Comparison of ENCODE assay signal across 15 cellular contexts in genomic region chr3:31530039-31530983, GRCh38. TPM values are rescaled to one million over a fixed set of nuclear protein-coding genes. Genes with fewer than 3 reads are reported as not detected.
DNase-seq lines count a peak whose midpoint lies in the region; ATAC-seq, FAIRE-seq and TF ChIP-seq lines count a peak whose summit lies in the region.
"Had no signal": no experiment of that assay in that cellular context is flagged by ENCODE, and none has a peak within 500 bp of the region (broad histone marks: within the 10 kb centered on the region; RNA-seq: fewer than 3 reads in every experiment).

No MANE protein-coding gene starts in this region.

- H3K36me3 ChIP-seq in endocrine pancreas (ENCODE audit: control insufficient read depth, insufficient read depth, low read length) (no peaks in the 10 kb centered on the region), parathyroid adenoma (ENCODE audit: control insufficient read depth, insufficient read depth, low read length) (no peaks in the 10 kb centered on the region)
- H3K36me3 ChIP-seq: tibial artery had no signal

- H3K9ac ChIP-seq in endocrine pancreas (ENCODE audit: control insufficient read depth, insufficient read depth, low read length) = no peak overlapping the region
- no peak overlapping the region for H3K9ac ChIP-seq in parathyroid adenoma

- H3K27ac ChIP-seq in parathyroid adenoma = no peak overlapping the region
- H3K27ac ChIP-seq: RWPE1 had no signal

- H2AFZ ChIP-seq in parathyroid adenoma = no peak overlapping the region

- in situ Hi-C loops in GM13976 (cut with MboI; ENCODE audit: low sequenced_read_pairs, unreplicated experiment) = no loop called here

- TF ChIP-seq POLR2A in GM12892 (IDR thresholded peaks at IDR 0.05; ENCODE audit: low read depth, low read length) (no peak), NB4 (IDR thresholded peaks at IDR 0.05; ENCODE audit: extremely low read depth, insufficient read length) (no peak)

- peaks cover 6% of the 10 kb centered on the region for H3K4me1 ChIP-seq in endocrine pancreas (ENCODE audit: control insufficient read depth, insufficient read depth, low read length)
- H3K4me1 ChIP-seq in parathyroid adenoma = peaks cover 5% of the 10 kb centered on the region

- no peaks in the 10 kb centered on the region for H3K27me3 ChIP-seq in endocrine pancreas (ENCODE audit: control insufficient read depth, insufficient read depth, low read length)
- no peaks in the 10 kb centered on the region for H3K27me3 ChIP-seq in parathyroid adenoma (ENCODE audit: control insufficient read depth, insufficient read depth, low read length)
- H3K27me3 ChIP-seq: tibial artery had no signal

- DNase-seq in GM12892 (ENCODE audit: insufficient read length) = no peak
- DNase-seq in NB4 (ENCODE audit: low read depth) = peak; percentile 49
- no peak for DNase-seq in GM13976 (ENCODE audit: low spot score)
- DNase-seq in HPDE6-E6E7 (ENCODE audit: extremely low spot score) = no peak
- DNase-seq: activated CD4-positive, CD25-positive, alpha-beta regulatory T cell; caudate nucleus; CD4-positive, alpha-beta memory T cell; left cardiac atrium; NCI-H2107; tibial artery had no signal

- peak overlapping the region; percentile 98 for H3K4me3 ChIP-seq in NB4 (ENCODE audit: low read depth, low read length)
- H3K4me3 ChIP-seq in endocrine pancreas (ENCODE audit: control insufficient read depth, insufficient read depth, low read length) = peak overlapping the region; percentile 100
- H3K4me3 ChIP-seq in parathyroid adenoma (ENCODE audit: low read depth, low read length) = peak overlapping the region; percentile 89

- peak overlapping the region; percentile 98 for H3K4me2 ChIP-seq in parathyroid adenoma (ENCODE audit: low read length)

- TF ChIP-seq CTCF in NB4 (IDR thresholded peaks at IDR 0.05; ENCODE audit: low read depth, low read length) (no peak), parathyroid adenoma (IDR thresholded peaks at IDR 0.05) (no peak), GM13976 (IDR thresholded peaks at IDR 0.05; ENCODE audit: borderline replicate concordance, control extremely low read depth, extremely low read depth, insufficient read depth, missing control alignments) (no peak)

- FAIRE-seq in GM12892 (lab: Jason Lieb, UNC) = peak; percentile 78

- ATAC-seq in GM19455 (IDR thresholded peaks at IDR 0.05; ENCODE audit: unreplicated experiment) (no peak), GM21619 (IDR thresholded peaks at IDR 0.05; ENCODE audit: unreplicated experiment) (no peak)
- ATAC-seq: left cardiac atrium had no signal

- peaks cover 16% of the 10 kb centered on the region for H3K79me2 ChIP-seq in parathyroid adenoma

- H3K9me3 ChIP-seq in endocrine pancreas (ENCODE audit: control insufficient read depth, low read length) = no peaks in the 10 kb centered on the region
- H3K9me3 ChIP-seq in parathyroid adenoma (ENCODE audit: control insufficient read depth, low read length) = no peaks in the 10 kb centered on the region
- H3K9me3 ChIP-seq: tibial artery had no signal

RNA-seq across cellular contexts. Expression of gene STT3B, which starts 2.4 kb away (rescaled TPM):
- 71.6 TPM for polyA plus RNA-seq in GM12892 (2012; ENCODE audit: missing spikeins)
